Comparison of ENCODE assay signal across 27 cellular contexts in genomic region chr1:198908995-198909394, GRCh38.
A peak's percentile ranks its signal among the peaks of the same experiment; 100 is the strongest.
DNase-seq lines count a peak whose midpoint lies in the region; ATAC-seq and TF ChIP-seq lines count a peak whose summit lies in the region.
"Had no signal": no experiment of that assay in that cellular context is flagged by ENCODE, and none has a peak within 500 bp of the region (broad histone marks: within the 10 kb centered on the region; RNA-seq: fewer than 3 reads in every experiment).

No MANE protein-coding gene starts in this region.

- H3K9me3 ChIP-seq in osteoblast (ENCODE audit: low read depth, low read length) = no peaks in the 10 kb centered on the region
- H3K9me3 ChIP-seq: HAP-1, SJSA1 had no signal

- no peaks in the 10 kb centered on the region for H3K9me3 Mint-ChIP-seq in Calu3 (ENCODE audit: low read depth, unreplicated experiment)
- H3K9me3 Mint-ChIP-seq in activated T-cell treated with anti-CD3 and anti-CD28 coated beads, Interleukin-2, amount 50 U/mL, for 72 hours = peaks cover 0 to 2% of the 10 kb centered on the region in 2 donors
- H3K9me3 Mint-ChIP-seq: HFFc6 had no signal

- H3K36me3 ChIP-seq in BJ (ENCODE audit: control insufficient read depth, insufficient read depth, low read length) (no peaks in the 10 kb centered on the region), osteoblast (ENCODE audit: insufficient read depth, low read length) (peaks cover under 1% of the 10 kb centered on the region)
- H3K36me3 ChIP-seq: HAP-1 had no signal

- peaks cover 26% of the 10 kb centered on the region for H3K36me3 Mint-ChIP-seq in Calu3 (ENCODE audit: insufficient read depth, unreplicated experiment)
- H3K36me3 Mint-ChIP-seq in activated T-cell treated with anti-CD3 and anti-CD28 coated beads, Interleukin-2, amount 50 U/mL, for 72 hours (ENCODE audit: insufficient read depth in 2 of 2) = peaks cover 0 to 3% of the 10 kb centered on the region in 2 donors
- H3K36me3 Mint-ChIP-seq: CD8-positive, alpha-beta T cell had no signal

- H3K27ac Mint-ChIP-seq in Calu3 (ENCODE audit: unreplicated experiment) = no peak overlapping the region
- no peak overlapping the region for H3K27ac Mint-ChIP-seq in activated T-cell treated with anti-CD3 and anti-CD28 coated beads, Interleukin-2, amount 50 U/mL, for 72 hours
- H3K27ac Mint-ChIP-seq: CD8-positive, alpha-beta T cell had no signal

- intact Hi-C loops in Calu3 (cut with micrococcal nuclease; ENCODE audit: unreplicated experiment) = no loop called here

- no TSS peak for BruUV-seq in Calu3 (replicated peaks; lab: Mats Ljungman, UMichigan)

- POLR2A ChIA-PET in BJ (lab: Charles Lee) = interaction anchor here (0.6 kb wide), 1 partner anchor 363 kb away, joined by 3 read pairs; no protein-coding TSS in a partner anchor

- no peak overlapping the region for H2AFZ ChIP-seq in osteoblast (ENCODE audit: low read length)

- H3K4me1 Mint-ChIP-seq in Calu3 (ENCODE audit: low read depth, unreplicated experiment) = peaks cover 73% of the 10 kb centered on the region
- H3K4me1 Mint-ChIP-seq in activated T-cell treated with anti-CD3 and anti-CD28 coated beads, Interleukin-2, amount 50 U/mL, for 72 hours (ENCODE audit: low read depth) = peaks cover 36% of the 10 kb centered on the region

- H4K20me1 ChIP-seq in osteoblast (ENCODE audit: insufficient read depth, low read length) = peaks cover 19% of the 10 kb centered on the region

- H3K79me2 ChIP-seq in osteoblast (ENCODE audit: insufficient read depth, low read length) = peaks cover 87% of the 10 kb centered on the region

- TF ChIP-seq CTCF in BJ (IDR thresholded peaks at IDR 0.05; ENCODE audit: insufficient read depth, low read depth, low read length) (no peak), osteoblast (IDR thresholded peaks at IDR 0.05; ENCODE audit: extremely low read depth, low read depth, low read length) (no peak), Calu3 (IDR thresholded peaks at IDR 0.05; ENCODE audit: unreplicated experiment) (no peak)

- H3K4me1 ChIP-seq in osteoblast (ENCODE audit: insufficient read depth, low read length) = peaks cover 37% of the 10 kb centered on the region

- H3K4me3 ChIP-seq in BJ (ENCODE audit: low read depth, low read length) (no peak overlapping the region), osteoblast (ENCODE audit: insufficient read depth, low read length) (no peak overlapping the region)
- H3K4me3 ChIP-seq: GM12878, HAP-1, SJSA1 had no signal

- DNase-seq in BJ (ENCODE audit: low read depth) (peak; percentile 27), GM04503 (ENCODE audit: low read depth) (peak; percentile 40), osteoblast (ENCODE audit: insufficient read length, low spot score, missing footprints) (no peak), Calu3 (no peak)
- no peak for DNase-seq in activated T-cell treated with anti-CD3 and anti-CD28 coated beads, Interleukin-2, amount 50 U/mL, for 72 hours
- DNase-seq: CD8-positive, alpha-beta T cell; DMS153; HFFc6; KBM-7; MM.1S; NCI-H1048; NCI-H1417; NCI-H1694; NCI-H2029 treated with DMSO at 0.1 percent for 48 hours; NCI-H226; NCI-H510A; NCI-H69; Right ventricle myocardium superior; RPMI8226; T-helper 1 cell had no signal

- H3K27me3 Mint-ChIP-seq in Calu3 (ENCODE audit: unreplicated experiment) = no peaks in the 10 kb centered on the region
- H3K27me3 Mint-ChIP-seq in activated T-cell treated with anti-CD3 and anti-CD28 coated beads, Interleukin-2, amount 50 U/mL, for 72 hours (ENCODE audit: low read depth) = no peaks in the 10 kb centered on the region

- H3K4me2 ChIP-seq in osteoblast (ENCODE audit: insufficient read depth, low read length) = no peak overlapping the region

- ATAC-seq in GM18511 (IDR thresholded peaks at IDR 0.05; ENCODE audit: unreplicated experiment) (no peak), GM21529 (IDR thresholded peaks at IDR 0.05; ENCODE audit: unreplicated experiment) (no peak)
- no peak for ATAC-seq in activated T-cell treated with anti-CD3 and anti-CD28 coated beads, Interleukin-2, amount 50 U/mL, for 72 hours (replicated peaks in 1 of 2)
- ATAC-seq: CD8-positive, alpha-beta T cell; GM12878 had no signal

- no peaks in the 10 kb centered on the region for H3K27me3 ChIP-seq in BJ (ENCODE audit: control insufficient read depth, insufficient read depth, low read length)
- no peaks in the 10 kb centered on the region for H3K27me3 ChIP-seq in osteoblast (ENCODE audit: insufficient read depth, low read length)
- H3K27me3 ChIP-seq: SJSA1 had no signal

- no peak overlapping the region for H3K4me3 Mint-ChIP-seq in Calu3 (ENCODE audit: low read depth, unreplicated experiment)
- H3K4me3 Mint-ChIP-seq in activated T-cell treated with anti-CD3 and anti-CD28 coated beads, Interleukin-2, amount 50 U/mL, for 72 hours = no peak overlapping the region
- H3K4me3 Mint-ChIP-seq: CD8-positive, alpha-beta T cell had no signal

- H3K27ac ChIP-seq in angular gyrus (ENCODE audit: low read depth, low read length) (peak overlapping the region; percentile 10), osteoblast (ENCODE audit: low read depth, low read length) (peak overlapping the region; percentile 4)
- H3K27ac ChIP-seq: C4-2B, SJSA1 had no signal

- CTCF ChIA-PET in BJ (lab: Yijun Ruan, JAX) (no interaction called here), Calu3 (lab: Charles Lee) (no interaction called here)

Comparison
In these comparisons a context has a peak if more than half of its experiments do, and no peak if none do; other contexts are left out.
1. DNase-seq: peak in BJ (single experiment) and GM04503 (single experiment); none in osteoblast (single experiment), Calu3 (single experiment) and activated T-cell treated with anti-CD3 and anti-CD28 coated beads, Interleukin-2, amount 50 U/mL, for 72 hours (0 of 2).